In the genomic region with DNA sequence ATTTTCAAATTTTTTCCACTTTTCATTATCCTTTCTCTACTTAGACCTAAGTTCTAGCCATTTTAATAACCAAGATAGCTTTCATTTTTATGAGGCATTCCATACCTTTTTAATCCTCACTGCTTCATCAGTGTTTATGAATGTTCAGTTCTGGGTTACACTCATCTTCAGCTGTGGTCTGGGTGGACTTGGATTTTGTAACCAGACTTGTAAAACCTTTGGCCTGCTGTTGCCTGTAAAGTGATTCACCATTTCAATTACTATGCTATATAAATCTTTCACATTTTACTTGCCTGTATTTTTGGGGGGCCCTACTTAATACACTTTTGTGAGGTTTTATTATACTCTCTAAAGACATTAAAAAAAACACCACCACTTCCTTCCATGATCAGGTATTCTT, we compare ENCODE assay signal across 15 cellular contexts. TPM values are rescaled to one million over a fixed set of nuclear protein-coding genes. Genes with fewer than 3 reads are reported as not detected.
DNase-seq lines count a peak whose midpoint lies in the region; ATAC-seq and TF ChIP-seq lines count a peak whose summit lies in the region.
"Had no signal": no experiment of that assay in that cellular context is flagged by ENCODE, and none has a peak within 500 bp of the region (broad histone marks: within the 10 kb centered on the region; RNA-seq: fewer than 3 reads in every experiment).

No MANE protein-coding gene starts in this region.

- BruUV-seq in PC-3 (replicated peaks; lab: Mats Ljungman, UMichigan), result no TSS peak

- H3K4me2 ChIP-seq in PC-3 (ENCODE audit: low read length) (peak overlapping the region; percentile 26; the same call in 1 of the 2 replicates), fibroblast of lung (ENCODE audit: extremely low read depth, insufficient read depth, low read length) (no peak overlapping the region)

- H3K4me3 Mint-ChIP-seq in osteocyte (ENCODE audit: unreplicated experiment), result no peak overlapping the region
- H3K4me3 Mint-ChIP-seq in activated T-cell treated with anti-CD3 and anti-CD28 coated beads, Interleukin-2, amount 50 U/mL, for 24 hours, result no peak overlapping the region

- H3K27me3 ChIP-seq in PC-3 (ENCODE audit: low read length) (no peaks in the 10 kb centered on the region), fibroblast of lung (ENCODE audit: control insufficient read depth, insufficient read depth, low read length) (no peaks in the 10 kb centered on the region)

- peak overlapping the region; percentile 48 for H3K27ac Mint-ChIP-seq in osteocyte (ENCODE audit: unreplicated experiment)
- no peak overlapping the region for H3K27ac Mint-ChIP-seq in activated T-cell treated with anti-CD3 and anti-CD28 coated beads, Interleukin-2, amount 50 U/mL, for 24 hours

- H3K9me2 ChIP-seq in PC-3 (replicated peaks; ENCODE audit: low read length), result no peaks in the 10 kb centered on the region

- CTCF ChIA-PET in PC-3 (lab: Charles Lee), result no interaction called here

- H3K9ac ChIP-seq in PC-3 (ENCODE audit: low read length), result no peak overlapping the region
- no peak overlapping the region for H3K9ac ChIP-seq in fibroblast of lung (ENCODE audit: insufficient read depth, low read length)

- peaks cover 22% of the 10 kb centered on the region for H3K4me1 ChIP-seq in PC-3 (ENCODE audit: insufficient read depth, low read length)
- peaks cover 7% of the 10 kb centered on the region for H3K4me1 ChIP-seq in fibroblast of lung (ENCODE audit: control insufficient read depth, extremely low read depth, insufficient read depth, low read length)

- peak; percentile 85 for ATAC-seq in PC-3
- ATAC-seq: stimulated activated naive CD8-positive, alpha-beta T cell treated with anti-CD3 and anti-CD28 coated beads, Interleukin-15, Interleukin-2, amounts not matched to agents 100 U/mL and 50 U/mL, for 24 hours had no signal

- intact Hi-C loops in PC-3 (cut with micrococcal nuclease), result no loop called here

- no peak overlapping the region for H3K4me3 ChIP-seq in PC-3 (ENCODE audit: low read length)
- no peak overlapping the region for H3K4me3 ChIP-seq in fibroblast of lung (replicated peaks in 1 of 4; ENCODE audit: control extremely low read depth in 1 of 4, insufficient read depth in 1 of 4, low read depth in 3 of 4, low read length in 4 of 4)

- H3K27me3 Mint-ChIP-seq in osteocyte (ENCODE audit: unreplicated experiment), result no peaks in the 10 kb centered on the region
- H3K27me3 Mint-ChIP-seq in activated T-cell treated with anti-CD3 and anti-CD28 coated beads, Interleukin-2, amount 50 U/mL, for 24 hours, result no peaks in the 10 kb centered on the region

- H3F3A ChIP-seq in PC-3 (ENCODE audit: low read length, unreplicated experiment), result no peaks in the 10 kb centered on the region

- no peak for TF ChIP-seq CTCF in PC-3 (conservative IDR thresholded peaks at IDR 0.05; ENCODE audit: low read depth, low read length)
- TF ChIP-seq CTCF in fibroblast of lung (conservative IDR thresholded peaks at IDR 0.05 in 1 of 2, IDR thresholded peaks at IDR 0.05 in 1 of 2; ENCODE audit: low read depth in 1 of 2, low read length in 2 of 2), result no peak
- TF ChIP-seq CTCF in osteocyte (IDR thresholded peaks at IDR 0.05), result no peak

- H3K9me3 ChIP-seq in PC-3 (ENCODE audit: low read length), result no peaks in the 10 kb centered on the region
- H3K9me3 ChIP-seq in fibroblast of lung (ENCODE audit: control insufficient read depth, insufficient read depth, low read depth, low read length), result no peaks in the 10 kb centered on the region

- POLR2A ChIA-PET in PC-3 (lab: Charles Lee; ENCODE audit: unreplicated experiment), result no interaction called here

- H2AFZ ChIP-seq in PC-3 (ENCODE audit: low read length), result no peak overlapping the region
- no peak overlapping the region for H2AFZ ChIP-seq in fibroblast of lung (ENCODE audit: low read length)

- peaks cover 80% of the 10 kb centered on the region for H3K79me2 ChIP-seq in PC-3 (ENCODE audit: low read length)
- H3K79me2 ChIP-seq in fibroblast of lung (ENCODE audit: control insufficient read depth, insufficient read depth, low read length), result peaks cover 13% of the 10 kb centered on the region

- H4K20me1 ChIP-seq in PC-3 (ENCODE audit: low read length) (peaks cover 9% of the 10 kb centered on the region; the same call in 1 of the 2 replicates), fibroblast of lung (ENCODE audit: control insufficient read depth, extremely low read depth, insufficient read depth, low read length) (no peaks in the 10 kb centered on the region)

- peaks cover 12% of the 10 kb centered on the region for H3K36me3 ChIP-seq in PC-3 (ENCODE audit: low read depth, low read length)
- no peaks in the 10 kb centered on the region for H3K36me3 ChIP-seq in fibroblast of lung (ENCODE audit: control insufficient read depth, insufficient read depth, low read length)
- H3K36me3 ChIP-seq: WERI-Rb-1 had no signal

- peaks cover 54% of the 10 kb centered on the region for H3K4me1 Mint-ChIP-seq in osteocyte (ENCODE audit: unreplicated experiment)
- H3K4me1 Mint-ChIP-seq in activated T-cell treated with anti-CD3 and anti-CD28 coated beads, Interleukin-2, amount 50 U/mL, for 24 hours (ENCODE audit: low read depth), result peaks cover 31% of the 10 kb centered on the region

- H3K9me3 Mint-ChIP-seq in osteocyte (ENCODE audit: unreplicated experiment), result no peaks in the 10 kb centered on the region
- no peaks in the 10 kb centered on the region for H3K9me3 Mint-ChIP-seq in activated T-cell treated with anti-CD3 and anti-CD28 coated beads, Interleukin-2, amount 50 U/mL, for 24 hours

- H3K27ac ChIP-seq in PC-3 (ENCODE audit: low read length) (no peak overlapping the region), fibroblast of lung (ENCODE audit: insufficient read depth, low read length) (no peak overlapping the region)
- H3K27ac ChIP-seq: WERI-Rb-1 had no signal

- DNase-seq in EL (peak; percentile 88), PC-3 (peak; percentile 78), fibroblast of lung (ENCODE audit: low read depth in 2 of 2) (peak; percentile 77 to 86), osteocyte (ENCODE audit: extremely low spot score, unreplicated experiment) (no peak), NCI-H345 (lab: John Stamatoyannopoulos, UW) (no peak), putamen (ENCODE audit: low spot score) (no peak)
- DNase-seq in activated T-cell treated with anti-CD3 and anti-CD28 coated beads, Interleukin-2, amount 50 U/mL, for 24 hours, result no peak
- DNase-seq in activated CD8-positive, alpha-beta memory T cell treated with anti-CD3 and anti-CD28 coated beads for 24 hours, result no peak
- DNase-seq: activated CD8-positive, alpha-beta memory T cell treated with anti-CD3 and anti-CD28 coated beads, Interleukin-2, amount 50 U/mL, for 48 hours; aorta; NCI-H524; SHP77 treated with DMSO at 0.1 percent for 48 hours; stimulated activated CD4-positive, alpha-beta T cell treated with anti-CD3 and anti-CD28 coated beads, Interleukin-2, amount 100 ng/mL, for 48 hours; stimulated activated naive CD8-positive, alpha-beta T cell treated with anti-CD3 and anti-CD28 coated beads, Interleukin-15, Interleukin-2, amounts not matched to agents 100 U/mL and 50 U/mL, for 24 hours; WERI-Rb-1 had no signal

- peaks cover 14% of the 10 kb centered on the region for H3K36me3 Mint-ChIP-seq in osteocyte (ENCODE audit: unreplicated experiment)
- H3K36me3 Mint-ChIP-seq in activated T-cell treated with anti-CD3 and anti-CD28 coated beads, Interleukin-2, amount 50 U/mL, for 24 hours (ENCODE audit: low read depth), result peaks cover 63% of the 10 kb centered on the region

RNA-seq across cellular contexts. Expression of gene USP25, which starts 46.2 kb away (rescaled TPM):
- total RNA-seq in PC-3 (2014; rRNA removed), result 28.3 and 54.4 TPM in 2 replicates
- total RNA-seq in fibroblast of lung, result 47.5 and 65.7 TPM in 2 replicates
- polyA plus RNA-seq in fibroblast of lung, result 31.3 and 40.6 TPM in 2 replicates
- 21.7 and 25.8 TPM in 2 replicates for polyA plus RNA-seq in fibroblast of lung (2012)
- polyA minus RNA-seq in fibroblast of lung (ENCODE audit: low replicate concordance), result 5.2 and 20.1 TPM in 2 replicates
- total RNA-seq in osteocyte, result 45.2 and 48.9 TPM in 2 replicates

Comparison
In these comparisons a context has a peak if more than half of its experiments do, and no peak if none do; other contexts are left out.
1. DNase-seq: peak in EL (single experiment), PC-3 (single experiment) and fibroblast of lung (2 of 2); none in osteocyte (single experiment), NCI-H345 (single experiment), putamen (single experiment), activated T-cell treated with anti-CD3 and anti-CD28 coated beads, Interleukin-2, amount 50 U/mL, for 24 hours (single experiment) and activated CD8-positive, alpha-beta memory T cell treated with anti-CD3 and anti-CD28 coated beads for 24 hours (single experiment).